In the genomic region with DNA sequence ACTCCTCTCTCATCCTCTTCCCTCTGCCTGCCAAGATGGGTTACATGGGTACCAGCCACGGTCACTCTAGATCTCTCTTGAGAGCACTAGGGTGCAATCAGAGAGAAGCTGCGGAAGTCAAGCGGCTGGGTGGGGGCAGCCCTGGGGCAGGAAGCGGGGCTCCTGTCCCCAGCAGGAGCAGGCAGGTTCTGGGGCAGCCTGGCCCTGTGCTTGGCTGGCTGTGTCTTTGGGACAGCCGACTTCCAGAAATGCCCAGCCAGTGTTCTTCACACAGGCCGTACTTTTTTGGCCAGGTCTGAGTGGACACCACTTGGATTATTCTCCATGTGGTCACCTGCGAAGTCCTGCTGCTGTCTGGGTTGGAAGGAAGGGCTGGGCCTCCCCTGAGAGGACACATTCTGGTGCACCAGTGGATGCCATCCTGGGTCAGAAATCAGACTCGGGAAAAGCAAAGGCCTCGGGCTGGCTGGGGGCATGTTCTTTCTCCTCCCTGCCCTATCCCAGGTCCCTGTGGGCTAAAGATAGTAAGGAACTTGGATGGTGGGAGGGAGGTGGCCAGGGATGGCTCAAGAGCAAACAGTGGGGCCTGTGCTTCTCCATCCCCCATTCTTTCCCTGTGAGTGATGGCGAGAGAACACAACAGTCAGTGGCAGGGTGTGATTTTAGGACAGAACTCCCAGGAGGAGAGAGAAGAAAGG, we compare ENCODE assay signal across 12 cellular contexts.
DNase-seq lines count a peak whose midpoint lies in the region; TF ChIP-seq lines count a peak whose summit lies in the region.
"Had no signal": no experiment of that assay in that cellular context is flagged by ENCODE, and none has a peak within 500 bp of the region (broad histone marks: within the 10 kb centered on the region; RNA-seq: fewer than 3 reads in every experiment).

No MANE protein-coding gene starts in this region.

- H3K4me3 ChIP-seq in BLaER1 (no peak overlapping the region), NT2/D1 (ENCODE audit: insufficient read length, low read depth) (no peak overlapping the region), foreskin fibroblast (ENCODE audit: low read depth in 1 of 2, low read length in 2 of 2) (no peak overlapping the region)
- H3K4me3 ChIP-seq: thyroid gland had no signal

- intact Hi-C loops in dendritic cell treated with granulocyte-macrophage colony-stimulating factor and Interleukin-4, amounts not matched to agents 40 ng/mL and 50 ng/mL, for 4 days (cut with micrococcal nuclease), result no loop called here
- intact Hi-C loops in posterior vena cava (cut with DNase I), result no loop called here

- peaks cover 69% of the 10 kb centered on the region for H3K4me1 ChIP-seq in BLaER1
- peaks cover 42% of the 10 kb centered on the region for H3K4me1 ChIP-seq in NT2/D1 (ENCODE audit: insufficient read depth, insufficient read length)

- no peak overlapping the region for H3K4me3 Mint-ChIP-seq in dendritic cell treated with granulocyte-macrophage colony-stimulating factor and Interleukin-4, amounts not matched to agents 40 ng/mL and 50 ng/mL, for 4 days
- no peak overlapping the region for H3K4me3 Mint-ChIP-seq in osteocyte (ENCODE audit: unreplicated experiment)

- H3K9ac ChIP-seq in BLaER1, result peak overlapping the region; percentile 38
- H3K9ac ChIP-seq in NT2/D1 (ENCODE audit: insufficient read length, low read depth), result peak overlapping the region; percentile 24

- no peaks in the 10 kb centered on the region for H3K27me3 ChIP-seq in BLaER1
- no peaks in the 10 kb centered on the region for H3K27me3 ChIP-seq in NT2/D1 (ENCODE audit: insufficient read depth, insufficient read length)
- H3K27me3 ChIP-seq: thyroid gland had no signal

- H3K9me3 ChIP-seq in BLaER1, result no peaks in the 10 kb centered on the region
- H3K9me3 ChIP-seq in NT2/D1 (ENCODE audit: insufficient read depth, low read length), result no peaks in the 10 kb centered on the region
- H3K9me3 ChIP-seq: thyroid gland had no signal

- peaks cover 73% of the 10 kb centered on the region for H3K4me1 Mint-ChIP-seq in dendritic cell treated with granulocyte-macrophage colony-stimulating factor and Interleukin-4, amounts not matched to agents 40 ng/mL and 50 ng/mL, for 4 days (ENCODE audit: low read depth)
- H3K4me1 Mint-ChIP-seq in osteocyte (ENCODE audit: unreplicated experiment), result peaks cover 19% of the 10 kb centered on the region

- no peak for DNase-seq in NT2/D1 (ENCODE audit: low read depth, low spot score)
- peak; percentile 50 for DNase-seq in posterior vena cava (ENCODE audit: low spot score)
- DNase-seq in osteocyte (ENCODE audit: extremely low spot score, unreplicated experiment), result no peak
- DNase-seq in foreskin fibroblast, result no peak
- DNase-seq in GM19240 (ENCODE audit: insufficient read length, low spot score), result no peak
- DNase-seq in NCI-H1417 (lab: John Stamatoyannopoulos, UW), result no peak
- DNase-seq: C1 segment of cervical spinal cord, KBM-7, NCI-H2081, thyroid gland had no signal

- H3K36me3 ChIP-seq in BLaER1 (peaks cover 56% of the 10 kb centered on the region), NT2/D1 (ENCODE audit: insufficient read depth, insufficient read length, low read length) (peaks cover 57% of the 10 kb centered on the region)

- no peaks in the 10 kb centered on the region for H3K9me3 Mint-ChIP-seq in dendritic cell treated with granulocyte-macrophage colony-stimulating factor and Interleukin-4, amounts not matched to agents 40 ng/mL and 50 ng/mL, for 4 days
- no peaks in the 10 kb centered on the region for H3K9me3 Mint-ChIP-seq in osteocyte (ENCODE audit: unreplicated experiment)

- TF ChIP-seq CTCF in osteocyte (IDR thresholded peaks at IDR 0.05) (no peak), foreskin fibroblast (IDR thresholded peaks at IDR 0.05; ENCODE audit: low read depth, low read length) (no peak)

- peak overlapping the region; percentile 90 for H3K27ac Mint-ChIP-seq in dendritic cell treated with granulocyte-macrophage colony-stimulating factor and Interleukin-4, amounts not matched to agents 40 ng/mL and 50 ng/mL, for 4 days
- no peak overlapping the region for H3K27ac Mint-ChIP-seq in osteocyte (ENCODE audit: unreplicated experiment)

- H3K36me3 Mint-ChIP-seq in dendritic cell treated with granulocyte-macrophage colony-stimulating factor and Interleukin-4, amounts not matched to agents 40 ng/mL and 50 ng/mL, for 4 days (ENCODE audit: low read depth), result peaks cover 65% of the 10 kb centered on the region
- peaks cover 24% of the 10 kb centered on the region for H3K36me3 Mint-ChIP-seq in osteocyte (ENCODE audit: unreplicated experiment)

- H3K4me2 ChIP-seq in BLaER1, result peak overlapping the region; percentile 81

- peak overlapping the region; percentile 70 for H3K27ac ChIP-seq in BLaER1
- H3K27ac ChIP-seq: thyroid gland had no signal

- H4K20me1 ChIP-seq in BLaER1, result peaks cover 45% of the 10 kb centered on the region

- H3K27me3 Mint-ChIP-seq in dendritic cell treated with granulocyte-macrophage colony-stimulating factor and Interleukin-4, amounts not matched to agents 40 ng/mL and 50 ng/mL, for 4 days, result no peaks in the 10 kb centered on the region
- no peaks in the 10 kb centered on the region for H3K27me3 Mint-ChIP-seq in osteocyte (ENCODE audit: unreplicated experiment)
